Comparison of ENCODE assay signal across 17 cellular contexts in genomic region chr4:109276482-109277095, GRCh38. TPM values are rescaled to one million over a fixed set of nuclear protein-coding genes. Genes with fewer than 3 reads are reported as not detected.
A peak's percentile ranks its signal among the peaks of the same experiment; 100 is the strongest.
DNase-seq lines count a peak whose midpoint lies in the region; ATAC-seq and TF ChIP-seq lines count a peak whose summit lies in the region.
"Had no signal": no experiment of that assay in that cellular context is flagged by ENCODE, and none has a peak within 500 bp of the region (broad histone marks: within the 10 kb centered on the region; RNA-seq: fewer than 3 reads in every experiment).

No MANE protein-coding gene starts in this region.

- no peaks in the 10 kb centered on the region for H3K9me3 ChIP-seq in left ventricle myocardium inferior (replicated peaks)
- H3K9me3 ChIP-seq: SK-N-SH, upper lobe of left lung had no signal

- intact Hi-C loops in activated CD4-positive, alpha-beta T cell treated with anti-CD3 and anti-CD28 coated beads for 36 hours (cut with DNase I, micrococcal nuclease) = no loop called here
- intact Hi-C loops in dendritic cell treated with granulocyte-macrophage colony-stimulating factor and Interleukin-4, amounts not matched to agents 40 ng/mL and 50 ng/mL, for 4 days (cut with micrococcal nuclease) = no loop called here
- intact Hi-C loops in left ventricle myocardium inferior (cut with micrococcal nuclease) = no loop called here

- peaks cover 7% of the 10 kb centered on the region for H3K27me3 Mint-ChIP-seq in activated CD4-positive, alpha-beta T cell treated with anti-CD3 and anti-CD28 coated beads for 36 hours
- H3K27me3 Mint-ChIP-seq in dendritic cell treated with granulocyte-macrophage colony-stimulating factor and Interleukin-4, amounts not matched to agents 40 ng/mL and 50 ng/mL, for 4 days = no peaks in the 10 kb centered on the region
- H3K27me3 Mint-ChIP-seq: activated CD4-positive, alpha-beta T cell treated with anti-CD3 and anti-CD28 coated beads, Interleukin-2, amount 10 ng/mL, durations not matched to agents 24 days and 14 days had no signal

- POLR2A ChIA-PET in activated CD4-positive, alpha-beta T cell treated with anti-CD3 and anti-CD28 coated beads for 36 hours (lab: Charles Lee) = no interaction called here

- no peak overlapping the region for H3K4me3 ChIP-seq in left ventricle myocardium inferior
- H3K4me3 ChIP-seq: upper lobe of left lung had no signal

- H3K4me1 Mint-ChIP-seq in activated CD4-positive, alpha-beta T cell treated with anti-CD3 and anti-CD28 coated beads for 36 hours = peaks cover 14% of the 10 kb centered on the region
- H3K4me1 Mint-ChIP-seq in dendritic cell treated with granulocyte-macrophage colony-stimulating factor and Interleukin-4, amounts not matched to agents 40 ng/mL and 50 ng/mL, for 4 days (ENCODE audit: low read depth) = peaks cover 6% of the 10 kb centered on the region

- no peak overlapping the region for H3K27ac ChIP-seq in left ventricle myocardium inferior (replicated peaks)
- H3K27ac ChIP-seq: upper lobe of left lung had no signal

- ATAC-seq in activated CD4-positive, alpha-beta T cell treated with anti-CD3 and anti-CD28 coated beads for 36 hours = peak; percentile 97
- peak; percentile 80 for ATAC-seq in GM21717 (IDR thresholded peaks at IDR 0.05; ENCODE audit: unreplicated experiment)
- ATAC-seq in HG03196 (IDR thresholded peaks at IDR 0.05; ENCODE audit: unreplicated experiment) = peak; percentile 71
- ATAC-seq: right cardiac atrium had no signal

- no peaks in the 10 kb centered on the region for H3K9me3 Mint-ChIP-seq in activated CD4-positive, alpha-beta T cell treated with anti-CD3 and anti-CD28 coated beads for 36 hours (ENCODE audit: low read depth)
- H3K9me3 Mint-ChIP-seq in dendritic cell treated with granulocyte-macrophage colony-stimulating factor and Interleukin-4, amounts not matched to agents 40 ng/mL and 50 ng/mL, for 4 days = no peaks in the 10 kb centered on the region
- H3K9me3 Mint-ChIP-seq: activated CD4-positive, alpha-beta T cell treated with anti-CD3 and anti-CD28 coated beads, Interleukin-2, amount 10 ng/mL, durations not matched to agents 24 days and 14 days had no signal

- no peaks in the 10 kb centered on the region for H3K4me1 ChIP-seq in left ventricle myocardium inferior
- H3K4me1 ChIP-seq: upper lobe of left lung had no signal

- no peaks in the 10 kb centered on the region for H3K36me3 ChIP-seq in left ventricle myocardium inferior
- H3K36me3 ChIP-seq: upper lobe of left lung had no signal

- no peaks in the 10 kb centered on the region for H3K36me3 Mint-ChIP-seq in activated CD4-positive, alpha-beta T cell treated with anti-CD3 and anti-CD28 coated beads for 36 hours (ENCODE audit: low read depth)
- H3K36me3 Mint-ChIP-seq in dendritic cell treated with granulocyte-macrophage colony-stimulating factor and Interleukin-4, amounts not matched to agents 40 ng/mL and 50 ng/mL, for 4 days (ENCODE audit: low read depth) = no peaks in the 10 kb centered on the region

- DNase-seq in activated CD4-positive, alpha-beta T cell treated with anti-CD3 and anti-CD28 coated beads for 36 hours = peak; percentile 16
- no peak for DNase-seq in activated CD4-positive, alpha-beta T cell treated with anti-CD3 and anti-CD28 coated beads, Interleukin-2, amount 50 U/mL, for 48 hours
- DNase-seq in SKM-1 (lab: John Stamatoyannopoulos, UW; ENCODE audit: unreplicated experiment) = no peak
- DNase-seq in left ventricle myocardium inferior = no peak
- no peak for DNase-seq in NCI-H510A treated with DMSO at 0.1 percent for 48 hours (lab: John Stamatoyannopoulos, UW)
- DNase-seq: 8988T; activated CD4-positive, alpha-beta T cell treated with anti-CD3 and anti-CD28 coated beads, Interleukin-2, amount 10 ng/mL, durations not matched to agents 24 days and 14 days; anterior cingulate cortex; Calu3; NCI-H526; right cardiac atrium; SK-N-SH; upper lobe of left lung had no signal

- H3K27me3 ChIP-seq in left ventricle myocardium inferior (ENCODE audit: low read depth) = no peaks in the 10 kb centered on the region
- H3K27me3 ChIP-seq: upper lobe of left lung had no signal

- H3K27ac Mint-ChIP-seq in activated CD4-positive, alpha-beta T cell treated with anti-CD3 and anti-CD28 coated beads for 36 hours = no peak overlapping the region
- peak overlapping the region; percentile 15 for H3K27ac Mint-ChIP-seq in dendritic cell treated with granulocyte-macrophage colony-stimulating factor and Interleukin-4, amounts not matched to agents 40 ng/mL and 50 ng/mL, for 4 days
- H3K27ac Mint-ChIP-seq: activated CD4-positive, alpha-beta T cell treated with anti-CD3 and anti-CD28 coated beads, Interleukin-2, amount 10 ng/mL, durations not matched to agents 24 days and 14 days had no signal

- no peak for TF ChIP-seq CTCF in left ventricle myocardium inferior (IDR thresholded peaks at IDR 0.05; ENCODE audit: borderline replicate concordance)

- H3K4me3 Mint-ChIP-seq in activated CD4-positive, alpha-beta T cell treated with anti-CD3 and anti-CD28 coated beads for 36 hours = no peak overlapping the region
- no peak overlapping the region for H3K4me3 Mint-ChIP-seq in dendritic cell treated with granulocyte-macrophage colony-stimulating factor and Interleukin-4, amounts not matched to agents 40 ng/mL and 50 ng/mL, for 4 days
- H3K4me3 Mint-ChIP-seq: activated CD4-positive, alpha-beta T cell treated with anti-CD3 and anti-CD28 coated beads, Interleukin-2, amount 10 ng/mL, durations not matched to agents 24 days and 14 days had no signal

- CTCF ChIA-PET in activated CD4-positive, alpha-beta T cell treated with anti-CD3 and anti-CD28 coated beads for 36 hours (lab: Charles Lee) = interaction anchor here (0.6 to 0.7 kb wide), 2 partner anchors 193 to 791 kb away, joined by 3 to 4 read pairs; no protein-coding TSS in a partner anchor

RNA-seq across cellular contexts. Expression of gene COL25A1, which starts 25.9 kb away (rescaled TPM):
- total RNA-seq in activated CD4-positive, alpha-beta T cell treated with anti-CD3 and anti-CD28 coated beads for 36 hours = not detected
- 0.77 TPM for total RNA-seq in left ventricle myocardium inferior
- total RNA-seq: activated CD4-positive, alpha-beta T cell treated with anti-CD3 and anti-CD28 coated beads, Interleukin-2, amount 10 ng/mL, durations not matched to agents 24 days and 14 days; Calu3; M059J had no signal
